Comparison of ENCODE assay signal across 1 cellular context in genomic region chr15:80495406-80495942, GRCh38.
TF ChIP-seq lines count a peak whose summit lies in the region.

No MANE protein-coding gene starts in this region.

TF ChIP-seq in IMR-90, 13 proteins besides CTCF, POLR2A, EP300 and RAD21:
- TF ChIP-seq BHLHE40 (IDR thresholded peaks at IDR 0.05; ENCODE audit: low read depth, low read length) (no peak), CHD1 (IDR thresholded peaks at IDR 0.05; ENCODE audit: low read depth, low read length) (no peak), MAFK (IDR thresholded peaks at IDR 0.05; ENCODE audit: low read depth, low read length) (no peak), MAZ (IDR thresholded peaks at IDR 0.05; ENCODE audit: borderline replicate concordance, low read depth, low read length) (no peak), RCOR1 (IDR thresholded peaks at IDR 0.05; ENCODE audit: insufficient replicate concordance, low read length) (no peak), USF2 (IDR thresholded peaks at IDR 0.05; ENCODE audit: low read depth, low read length) (no peak), RFX5 (IDR thresholded peaks at IDR 0.05; ENCODE audit: low read depth, low read length) (no peak), MXI1 (IDR thresholded peaks at IDR 0.05; ENCODE audit: borderline replicate concordance, low read depth, low read length) (no peak), FOS (IDR thresholded peaks at IDR 0.05; ENCODE audit: low read depth, low read length) (no peak), ELK1 (IDR thresholded peaks at IDR 0.05; ENCODE audit: borderline replicate concordance, low read depth, low read length) (no peak), NFE2L2 (IDR thresholded peaks at IDR 0.05; ENCODE audit: low read depth, low read length) (no peak), SMC3 (IDR thresholded peaks at IDR 0.05; ENCODE audit: low read depth, low read length) (no peak), CEBPB (IDR thresholded peaks at IDR 0.05; ENCODE audit: low read depth, low read length) (no peak)
